Comparison of ENCODE assay signal across 33 cellular contexts in the genomic region with DNA sequence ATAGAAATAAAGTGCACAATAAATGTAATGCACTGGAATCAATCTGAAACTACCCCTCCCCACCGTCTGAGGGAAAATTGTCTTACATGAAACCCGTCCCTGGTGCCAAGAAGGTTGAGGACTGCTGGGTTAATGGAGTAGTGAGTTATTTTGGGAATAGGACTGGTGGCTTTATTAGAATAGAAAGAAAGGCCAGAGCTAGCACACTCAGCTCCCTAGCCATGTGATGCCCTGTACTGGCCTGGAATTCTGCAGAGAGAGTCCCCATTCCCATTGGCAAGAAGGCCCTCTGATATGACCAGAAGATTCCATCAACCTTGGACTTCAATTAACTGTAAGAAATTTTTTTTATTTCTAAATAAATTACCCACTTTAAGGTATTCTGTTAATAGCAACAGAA.
"Had no signal": no experiment of that assay in that cellular context is flagged by ENCODE, and none has a peak within 500 bp of the region (broad histone marks: within the 10 kb centered on the region; RNA-seq: fewer than 3 reads in every experiment).

No MANE protein-coding gene starts in this region.

- DNase-seq: Karpas-422, Kasumi-1, KG1, MG63, MM.1S, MV-4-11, NCI-H1048, NCI-H1092, NCI-H1092 treated with DMSO at 0.1 percent for 48 hours, NCI-H1105, NCI-H1105 treated with DMSO at 0.1 percent for 48 hours, NCI-H1417, NCI-H1417 treated with DMSO at 0.1 percent for 48 hours, NCI-H1436, NCI-H1436 treated with DMSO at 0.1 percent for 48 hours, NCI-H146, NCI-H1694, NCI-H1694 treated with DMSO at 0.1 percent for 48 hours, NCI-H187, NCI-H187 treated with DMSO at 0.1 percent for 48 hours, NCI-H1930, NCI-H2029, NCI-H2029 treated with DMSO at 0.1 percent for 48 hours, NCI-H2081, NCI-H2081 treated with DMSO at 0.1 percent for 48 hours, NCI-H2107, NCI-H2171, NCI-H2171 treated with DMSO at 0.1 percent for 48 hours, NCI-H2227 treated with DMSO at 0.1 percent for 48 hours, NCI-H226, NCI-H345, NCI-H446, NCI-H446 treated with DMSO at 0.1 percent for 48 hours had no signal
